ENCODE assay signal across 8 cellular contexts in genomic region chr1:109959974-109960744, GRCh38. TPM values are rescaled to one million over a fixed set of nuclear protein-coding genes. Genes with fewer than 3 reads are reported as not detected.
DNase-seq lines count a peak whose midpoint lies in the region; ATAC-seq, FAIRE-seq and TF ChIP-seq lines count a peak whose summit lies in the region.

No MANE protein-coding gene starts in this region.

- TF ChIP-seq CTCF in breast epithelium (IDR thresholded peaks at IDR 0.05), result no peak

- no peak for FAIRE-seq in GM12891 (lab: Jason Lieb, UNC)

- TF ChIP-seq POLR2A in breast epithelium (IDR thresholded peaks at IDR 0.05), result no peak
- TF ChIP-seq POLR2A in GM12891 (IDR thresholded peaks at IDR 0.05; ENCODE audit: low read depth, low read length), result no peak

- H3K27me3 ChIP-seq in breast epithelium, result no peaks in the 10 kb centered on the region

- intact Hi-C loops in breast epithelium (cut with DNase I; ENCODE audit: low total_unique reads), result no loop called here

- H3K36me3 ChIP-seq in breast epithelium, result no peaks in the 10 kb centered on the region

- DNase-seq in DMS153 (lab: John Stamatoyannopoulos, UW) (peak; percentile 85), NCI-H1930 (lab: John Stamatoyannopoulos, UW) (peak; percentile 76 to 78), breast epithelium (ENCODE audit: low spot score in 2 of 2) (no peak), mucosa of gallbladder (ENCODE audit: low spot score) (peak; percentile 47), GM12891 (ENCODE audit: insufficient read length, low spot score) (no peak)

- H3K27ac ChIP-seq in breast epithelium, result peak overlapping the region; percentile 62 to 63

- ATAC-seq in GM19397 (IDR thresholded peaks at IDR 0.05; ENCODE audit: unreplicated experiment), result no peak
- no peak for ATAC-seq in HG03139 (IDR thresholded peaks at IDR 0.05; ENCODE audit: unreplicated experiment)
- ATAC-seq in HG03565 (IDR thresholded peaks at IDR 0.05; ENCODE audit: unreplicated experiment), result no peak

- no peaks in the 10 kb centered on the region for H3K9me3 ChIP-seq in breast epithelium

- peaks cover 0 to 8% of the 10 kb centered on the region in 2 donors for H3K4me1 ChIP-seq in breast epithelium

- no peak overlapping the region for H3K4me3 ChIP-seq in breast epithelium

TF ChIP-seq in GM12891, 5 proteins besides CTCF, POLR2A, EP300 and RAD21:
- TF ChIP-seq PAX5 (IDR thresholded peaks at IDR 0.05; ENCODE audit: insufficient read depth, low read length, severe bottlenecking) (no peak), TAF1 (IDR thresholded peaks at IDR 0.05; ENCODE audit: low read depth, low read length) (no peak), SPI1 (IDR thresholded peaks at IDR 0.05; ENCODE audit: low read depth, low read length) (no peak), POU2F2 (IDR thresholded peaks at IDR 0.05; ENCODE audit: low read depth, low read length) (no peak), POLR2AphosphoS5 (IDR thresholded peaks at IDR 0.05; ENCODE audit: low read depth, low read length) (no peak)

RNA-seq across cellular contexts. Expression of gene AHCYL1, which starts 24.4 kb away (rescaled TPM):
- total RNA-seq in breast epithelium, result 10 to 100 TPM; 67.7 to 75.1 (median 73.8) TPM
- 166 TPM for total RNA-seq in mucosa of gallbladder
- 32.7 TPM for polyA plus RNA-seq in GM12891 (2012; ENCODE audit: low read depth, missing spikeins)

RNA-seq across cellular contexts. Expression of gene CSF1, which starts 49.5 kb away (rescaled TPM):
- total RNA-seq in breast epithelium (10 to 100 TPM; 28.2 to 54.7 (median 54.4) TPM), mucosa of gallbladder (184 TPM)
- polyA plus RNA-seq in GM12891 (2012; ENCODE audit: low read depth, missing spikeins), result 4.8 TPM

Comparison
In these comparisons a context has a peak if more than half of its experiments do, and no peak if none do; other contexts are left out.
1. DNase-seq: peak in DMS153 (single experiment), NCI-H1930 (2 of 2) and mucosa of gallbladder (single experiment); none in breast epithelium (0 of 2) and GM12891 (single experiment).